ENCODE assay signal across 3 cellular contexts in the genomic region with DNA sequence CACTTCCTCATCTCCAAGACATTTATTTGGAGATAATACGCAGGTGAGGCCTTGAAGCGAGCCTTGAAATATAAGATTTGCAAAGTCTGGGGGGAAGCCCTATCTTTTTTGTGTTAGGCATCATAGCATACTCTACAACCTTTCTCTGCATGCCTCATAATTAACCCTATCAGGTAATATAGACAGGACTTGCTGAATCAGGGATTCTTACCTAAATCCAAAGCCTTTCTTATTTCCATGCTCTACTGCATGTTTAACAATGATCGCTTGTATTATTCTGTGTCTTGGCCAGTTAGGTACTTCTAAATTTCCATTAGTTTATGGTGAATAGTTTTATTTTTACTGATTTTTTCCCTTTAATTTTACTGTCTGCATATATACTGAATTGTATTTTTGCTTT.
TF ChIP-seq lines count a peak whose summit lies in the region.

No MANE protein-coding gene starts in this region.

TF ChIP-seq in HepG2, 621 proteins besides CTCF, POLR2A, EP300 and RAD21:
- TF ChIP-seq MAFK (conservative IDR thresholded peaks at IDR 0.05 in 1 of 2, IDR thresholded peaks at IDR 0.05 in 1 of 2; ENCODE audit: low read length in 2 of 2) = peak; percentile 1 to 59; a peak in 2 of 4 replicates
- TF ChIP-seq MAFF (IDR thresholded peaks at IDR 0.05; ENCODE audit: low read depth, low read length) = peak; percentile 48; the same call in 1 of the 2 replicates
- TF ChIP-seq, protein P1, sequence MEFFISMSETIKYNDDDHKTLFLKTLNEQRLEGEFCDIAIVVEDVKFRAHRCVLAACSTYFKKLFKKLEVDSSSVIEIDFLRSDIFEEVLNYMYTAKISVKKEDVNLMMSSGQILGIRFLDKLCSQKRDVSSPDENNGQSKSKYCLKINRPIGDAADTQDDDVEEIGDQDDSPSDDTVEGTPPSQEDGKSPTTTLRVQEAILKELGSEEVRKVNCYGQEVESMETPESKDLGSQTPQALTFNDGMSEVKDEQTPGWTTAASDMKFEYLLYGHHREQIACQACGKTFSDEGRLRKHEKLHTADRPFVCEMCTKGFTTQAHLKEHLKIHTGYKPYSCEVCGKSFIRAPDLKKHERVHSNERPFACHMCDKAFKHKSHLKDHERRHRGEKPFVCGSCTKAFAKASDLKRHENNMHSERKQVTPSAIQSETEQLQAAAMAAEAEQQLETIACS (CRISPR knock-in tag; IDR thresholded peaks at IDR 0.05) = no peak
- TF ChIP-seq, protein P2, sequence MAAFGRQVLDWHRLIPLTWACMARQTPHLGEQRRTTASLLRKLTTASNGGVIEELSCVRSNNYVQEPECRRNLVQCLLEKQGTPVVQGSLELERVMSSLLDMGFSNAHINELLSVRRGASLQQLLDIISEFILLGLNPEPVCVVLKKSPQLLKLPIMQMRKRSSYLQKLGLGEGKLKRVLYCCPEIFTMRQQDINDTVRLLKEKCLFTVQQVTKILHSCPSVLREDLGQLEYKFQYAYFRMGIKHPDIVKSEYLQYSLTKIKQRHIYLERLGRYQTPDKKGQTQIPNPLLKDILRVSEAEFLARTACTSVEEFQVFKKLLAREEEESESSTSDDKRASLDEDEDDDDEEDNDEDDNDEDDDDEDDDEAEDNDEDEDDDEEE (CRISPR knock-in tag; IDR thresholded peaks at IDR 0.05) = no peak
- TF ChIP-seq, protein P3, sequence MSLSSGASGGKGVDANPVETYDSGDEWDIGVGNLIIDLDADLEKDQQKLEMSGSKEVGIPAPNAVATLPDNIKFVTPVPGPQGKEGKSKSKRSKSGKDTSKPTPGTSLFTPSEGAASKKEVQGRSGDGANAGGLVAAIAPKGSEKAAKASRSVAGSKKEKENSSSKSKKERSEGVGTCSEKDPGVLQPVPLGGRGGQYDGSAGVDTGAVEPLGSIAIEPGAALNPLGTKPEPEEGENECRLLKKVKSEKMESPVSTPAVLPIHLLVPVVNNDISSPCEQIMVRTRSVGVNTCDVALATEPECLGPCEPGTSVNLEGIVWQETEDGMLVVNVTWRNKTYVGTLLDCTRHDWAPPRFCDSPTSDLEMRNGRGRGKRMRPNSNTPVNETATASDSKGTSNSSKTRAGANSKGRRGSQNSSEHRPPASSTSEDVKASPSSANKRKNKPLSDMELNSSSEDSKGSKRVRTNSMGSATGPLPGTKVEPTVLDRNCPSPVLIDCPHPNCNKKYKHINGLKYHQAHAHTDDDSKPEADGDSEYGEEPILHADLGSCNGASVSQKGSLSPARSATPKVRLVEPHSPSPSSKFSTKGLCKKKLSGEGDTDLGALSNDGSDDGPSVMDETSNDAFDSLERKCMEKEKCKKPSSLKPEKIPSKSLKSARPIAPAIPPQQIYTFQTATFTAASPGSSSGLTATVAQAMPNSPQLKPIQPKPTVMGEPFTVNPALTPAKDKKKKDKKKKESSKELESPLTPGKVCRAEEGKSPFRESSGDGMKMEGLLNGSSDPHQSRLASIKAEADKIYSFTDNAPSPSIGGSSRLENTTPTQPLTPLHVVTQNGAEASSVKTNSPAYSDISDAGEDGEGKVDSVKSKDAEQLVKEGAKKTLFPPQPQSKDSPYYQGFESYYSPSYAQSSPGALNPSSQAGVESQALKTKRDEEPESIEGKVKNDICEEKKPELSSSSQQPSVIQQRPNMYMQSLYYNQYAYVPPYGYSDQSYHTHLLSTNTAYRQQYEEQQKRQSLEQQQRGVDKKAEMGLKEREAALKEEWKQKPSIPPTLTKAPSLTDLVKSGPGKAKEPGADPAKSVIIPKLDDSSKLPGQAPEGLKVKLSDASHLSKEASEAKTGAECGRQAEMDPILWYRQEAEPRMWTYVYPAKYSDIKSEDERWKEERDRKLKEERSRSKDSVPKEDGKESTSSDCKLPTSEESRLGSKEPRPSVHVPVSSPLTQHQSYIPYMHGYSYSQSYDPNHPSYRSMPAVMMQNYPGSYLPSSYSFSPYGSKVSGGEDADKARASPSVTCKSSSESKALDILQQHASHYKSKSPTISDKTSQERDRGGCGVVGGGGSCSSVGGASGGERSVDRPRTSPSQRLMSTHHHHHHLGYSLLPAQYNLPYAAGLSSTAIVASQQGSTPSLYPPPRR (CRISPR knock-in tag; IDR thresholded peaks at IDR 0.05; ENCODE audit: borderline replicate concordance) = no peak
- TF ChIP-seq SNRNP70 (IDR thresholded peaks at IDR 0.05; ENCODE audit: low read depth, low read length) = no peak
- no peak for TF ChIP-seq THAP11 (CRISPR knock-in tag; IDR thresholded peaks at IDR 0.05)
- TF ChIP-seq, protein P4, sequence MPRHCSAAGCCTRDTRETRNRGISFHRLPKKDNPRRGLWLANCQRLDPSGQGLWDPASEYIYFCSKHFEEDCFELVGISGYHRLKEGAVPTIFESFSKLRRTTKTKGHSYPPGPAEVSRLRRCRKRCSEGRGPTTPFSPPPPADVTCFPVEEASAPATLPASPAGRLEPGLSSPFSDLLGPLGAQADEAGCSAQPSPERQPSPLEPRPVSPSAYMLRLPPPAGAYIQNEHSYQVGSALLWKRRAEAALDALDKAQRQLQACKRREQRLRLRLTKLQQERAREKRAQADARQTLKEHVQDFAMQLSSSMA (CRISPR knock-in tag; IDR thresholded peaks at IDR 0.05) = no peak
TF ChIP-seq in HepG2: peak in this region for 2.

TF ChIP-seq in A549, 52 proteins besides CTCF, POLR2A, EP300 and RAD21:
- no peak for TF ChIP-seq TP53 (CRISPR knock-in tag; IDR thresholded peaks at IDR 0.05)
- TF ChIP-seq BHLHE40 (IDR thresholded peaks at IDR 0.05; ENCODE audit: low read depth, low read length) = no peak
- TF ChIP-seq, protein P5, sequence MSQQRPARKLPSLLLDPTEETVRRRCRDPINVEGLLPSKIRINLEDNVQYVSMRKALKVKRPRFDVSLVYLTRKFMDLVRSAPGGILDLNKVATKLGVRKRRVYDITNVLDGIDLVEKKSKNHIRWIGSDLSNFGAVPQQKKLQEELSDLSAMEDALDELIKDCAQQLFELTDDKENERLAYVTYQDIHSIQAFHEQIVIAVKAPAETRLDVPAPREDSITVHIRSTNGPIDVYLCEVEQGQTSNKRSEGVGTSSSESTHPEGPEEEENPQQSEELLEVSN (IDR thresholded peaks at IDR 0.05; ENCODE audit: borderline replicate concordance, low read depth) = no peak
- TF ChIP-seq, protein P6, sequence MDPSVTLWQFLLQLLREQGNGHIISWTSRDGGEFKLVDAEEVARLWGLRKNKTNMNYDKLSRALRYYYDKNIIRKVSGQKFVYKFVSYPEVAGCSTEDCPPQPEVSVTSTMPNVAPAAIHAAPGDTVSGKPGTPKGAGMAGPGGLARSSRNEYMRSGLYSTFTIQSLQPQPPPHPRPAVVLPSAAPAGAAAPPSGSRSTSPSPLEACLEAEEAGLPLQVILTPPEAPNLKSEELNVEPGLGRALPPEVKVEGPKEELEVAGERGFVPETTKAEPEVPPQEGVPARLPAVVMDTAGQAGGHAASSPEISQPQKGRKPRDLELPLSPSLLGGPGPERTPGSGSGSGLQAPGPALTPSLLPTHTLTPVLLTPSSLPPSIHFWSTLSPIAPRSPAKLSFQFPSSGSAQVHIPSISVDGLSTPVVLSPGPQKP (IDR thresholded peaks at IDR 0.05; ENCODE audit: low read depth, low read length) = no peak
- peak; percentile 47 for TF ChIP-seq MAFK (IDR thresholded peaks at IDR 0.05; ENCODE audit: partially characterized antibody)
- TF ChIP-seq, protein P7, sequence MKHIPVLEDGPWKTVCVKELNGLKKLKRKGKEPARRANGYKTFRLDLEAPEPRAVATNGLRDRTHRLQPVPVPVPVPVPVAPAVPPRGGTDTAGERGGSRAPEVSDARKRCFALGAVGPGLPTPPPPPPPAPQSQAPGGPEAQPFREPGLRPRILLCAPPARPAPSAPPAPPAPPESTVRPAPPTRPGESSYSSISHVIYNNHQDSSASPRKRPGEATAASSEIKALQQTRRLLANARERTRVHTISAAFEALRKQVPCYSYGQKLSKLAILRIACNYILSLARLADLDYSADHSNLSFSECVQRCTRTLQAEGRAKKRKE (CRISPR knock-in tag; IDR thresholded peaks at IDR 0.05; ENCODE audit: low read depth) = no peak
- TF ChIP-seq ZFP36 (IDR thresholded peaks at IDR 0.05; ENCODE audit: borderline replicate concordance, partially characterized antibody) = no peak
TF ChIP-seq in A549: peak in this region for 1.

TF ChIP-seq in K562, 482 proteins besides CTCF, POLR2A, EP300 and RAD21:
- TF ChIP-seq DDX20 (tag; IDR thresholded peaks at IDR 0.05; ENCODE audit: low read depth) (no peak), ZNF316 (IDR thresholded peaks at IDR 0.05) (peak; percentile 64), C11orf30 (IDR thresholded peaks at IDR 0.05; ENCODE audit: low read depth) (peak; percentile 61), MAFG (tag; conservative IDR thresholded peaks at IDR 0.05) (peak; percentile 37)
